ENCODE assay signal across 25 cellular contexts in the genomic region with DNA sequence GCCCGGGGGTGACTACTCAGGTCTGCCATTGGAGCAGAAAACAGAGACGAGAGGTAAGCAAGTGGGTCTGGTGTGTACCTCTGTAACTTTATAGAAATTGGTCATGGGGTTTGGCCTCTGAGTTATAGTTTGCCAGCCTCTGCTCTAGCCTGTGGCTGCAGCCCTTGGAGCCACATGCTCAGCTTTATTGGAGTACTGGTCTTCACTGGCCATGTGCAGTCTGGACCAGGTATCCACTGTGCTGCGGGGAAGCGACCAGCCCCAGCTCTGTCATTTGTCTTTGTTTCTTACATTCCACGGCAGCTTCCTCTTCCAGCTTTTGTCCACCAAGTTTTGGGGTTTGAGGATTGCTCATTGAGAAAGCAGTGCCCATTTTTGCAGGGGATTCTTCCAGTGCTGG.
"Had no signal": no experiment of that assay in that cellular context is flagged by ENCODE, and none has a peak within 500 bp of the region (broad histone marks: within the 10 kb centered on the region; RNA-seq: fewer than 3 reads in every experiment).

No MANE protein-coding gene starts in this region.

- H3K36me3 Mint-ChIP-seq: activated naive CD4-positive, alpha-beta T cell treated with anti-CD3 and anti-CD28 coated beads, Interleukin-2, amount 50 U/mL, for 72 hours had no signal

- H3K4me1 Mint-ChIP-seq: activated CD4-positive, alpha-beta T cell treated with anti-CD3 and anti-CD28 coated beads, Interleukin-2, amount 10 ng/mL, durations not matched to agents 24 days and 14 days had no signal

- H3K4me3 Mint-ChIP-seq: activated CD4-positive, alpha-beta T cell treated with anti-CD3 and anti-CD28 coated beads, Interleukin-2, amount 10 ng/mL, durations not matched to agents 24 days and 14 days; activated naive CD4-positive, alpha-beta T cell treated with anti-CD3 and anti-CD28 coated beads for 36 hours; activated T-cell treated with anti-CD3 and anti-CD28 coated beads, Interleukin-2, amount 50 U/mL, for 4 hours; activated T-helper 1 cell treated with anti-CD3 and anti-CD28 coated beads, Interleukin-12 subunit alpha, Interleukin-12 subunit beta, Interleukin-2, Interleukin-4 antibody, amounts not matched to agents 30 ng/mL and 10 ng/mL and 1 ng/mL, durations not matched to agents 14 hours and 24 hours and 36 hours; T-helper 1 cell treated with Interleukin-12 subunit alpha and Interleukin-12 subunit beta and Interleukin-4 antibody, amounts not matched to agents 30 μg/mL and 1 μg/mL, for 36 hours; T-helper 2 cell treated with Interferon-gamma antibody and Interleukin-4, amounts not matched to agents 5 μg/mL and 100 μg/mL, for 36 hours had no signal

- H3K27me3 Mint-ChIP-seq: activated CD4-positive, alpha-beta T cell treated with anti-CD3 and anti-CD28 coated beads, Interleukin-2, amount 10 ng/mL, durations not matched to agents 24 days and 14 days had no signal

- ATAC-seq: activated naive CD4-positive, alpha-beta T cell treated with anti-CD3 and anti-CD28 coated beads, Interleukin-2, amount 50 U/mL, for 72 hours; activated T-cell treated with anti-CD3 and anti-CD28 coated beads, Interleukin-2, amount 50 U/mL, for 4 hours; body of pancreas; Panc1 had no signal

- H3K27ac Mint-ChIP-seq: activated CD4-positive, alpha-beta T cell treated with anti-CD3 and anti-CD28 coated beads, Interleukin-2, amount 10 ng/mL, durations not matched to agents 24 days and 14 days; activated naive CD4-positive, alpha-beta T cell treated with anti-CD3 and anti-CD28 coated beads for 36 hours; activated naive CD4-positive, alpha-beta T cell treated with anti-CD3 and anti-CD28 coated beads, Interleukin-2, amount 50 U/mL, for 72 hours; activated T-helper 1 cell treated with anti-CD3 and anti-CD28 coated beads, Interleukin-12 subunit alpha, Interleukin-12 subunit beta, Interleukin-2, Interleukin-4 antibody, amounts not matched to agents 30 ng/mL and 10 ng/mL and 1 ng/mL, durations not matched to agents 14 hours and 24 hours and 36 hours; T-helper 1 cell treated with Interleukin-12 subunit alpha and Interleukin-12 subunit beta and Interleukin-4 antibody, amounts not matched to agents 30 μg/mL and 1 μg/mL, for 36 hours; T-helper 2 cell treated with Interferon-gamma antibody and Interleukin-4, amounts not matched to agents 5 μg/mL and 100 μg/mL, for 36 hours had no signal

- DNase-seq: activated CD4-positive, alpha-beta T cell treated with anti-CD3 and anti-CD28 coated beads, Interleukin-2, amount 10 ng/mL, durations not matched to agents 24 days and 14 days; activated CD4-positive, alpha-beta T cell treated with anti-CD3 and anti-CD28 coated beads, Interleukin-2, amount 50 U/mL, for 4 hours; activated gamma-delta T cell treated with Interleukin-2 at 50 U/mL for 16 hours; activated naive CD4-positive, alpha-beta T cell treated with anti-CD3 and anti-CD28 coated beads for 36 hours; activated T-cell treated with anti-CD3 and anti-CD28 coated beads for 4 hours; activated T-cell treated with anti-CD3 and anti-CD28 coated beads, Interleukin-2, amount 50 U/mL, for 4 hours; body of pancreas; Karpas-422; KBM-7; NCI-H1105; NCI-H1417 treated with DMSO at 0.1 percent for 48 hours; NCI-H187 treated with DMSO at 0.1 percent for 48 hours; NCI-H2081 treated with DMSO at 0.1 percent for 48 hours; NCI-H345; NCI-H524 treated with DMSO at 0.1 percent for 48 hours; RPMI8226; SHP77 treated with DMSO at 0.1 percent for 48 hours; SK-N-SH had no signal

- FAIRE-seq: astrocyte, TTC549 had no signal

- H3K9me3 Mint-ChIP-seq: activated naive CD4-positive, alpha-beta T cell treated with anti-CD3 and anti-CD28 coated beads for 36 hours; activated T-cell treated with anti-CD3 and anti-CD28 coated beads, Interleukin-2, amount 50 U/mL, for 4 hours had no signal
